In genomic region chr4:105698607-105699006, GRCh38 we compare ENCODE assay signal across 30 cellular contexts.
"Had no signal": no experiment of that assay in that cellular context is flagged by ENCODE, and none has a peak within 500 bp of the region (broad histone marks: within the 10 kb centered on the region; RNA-seq: fewer than 3 reads in every experiment).

No MANE protein-coding gene starts in this region.

- H3K36me3 ChIP-seq: prostate gland had no signal

- H3K27ac ChIP-seq: left ventricle myocardium inferior, pancreas, prostate gland, sigmoid colon, spleen, suprapubic skin, thoracic aorta, tibial artery, upper lobe of right lung had no signal

- H3K36me3 Mint-ChIP-seq: natural killer cell had no signal

- H3K4me3 ChIP-seq: left ventricle myocardium inferior, lung, pancreas, prostate gland, sigmoid colon, spleen, suprapubic skin, thoracic aorta, tibial artery, upper lobe of right lung had no signal

- H3K27me3 ChIP-seq: pancreas, sigmoid colon, spleen, suprapubic skin, tibial artery, upper lobe of right lung had no signal

- ATAC-seq: left cardiac atrium; natural killer cell; right cardiac atrium; stimulated activated effector memory CD8-positive, alpha-beta T cell treated with anti-CD3 and anti-CD28 coated beads, Interleukin-12 subunit alpha, Interleukin-12 subunit beta, amount 100 ng/mL, for 72 hours; upper lobe of right lung had no signal

- DNase-seq: hippocampal formation; kidney glomerular epithelial cell; left cardiac atrium; left ventricle myocardium inferior; mesendoderm; naive B cell; natural killer cell; nucleus accumbens; pancreas; posterior cingulate gyrus; retina; right cardiac atrium; sigmoid colon; small intestine; spleen; stimulated activated CD4-positive, alpha-beta T cell treated with anti-CD3 and anti-CD28 coated beads, Interleukin-4, amount 100 ng/mL, for 24 hours; stimulated activated naive CD4-positive, alpha-beta T cell; tibial artery; trophoblast cell; upper lobe of right lung had no signal

- FAIRE-seq: keratinocyte, pancreas, small intestine, urothelium cell line had no signal

- H3K4me1 Mint-ChIP-seq: mesothelial cell of epicardium, neural crest cell had no signal

- H3K4me3 Mint-ChIP-seq: mesothelial cell of epicardium; naive B cell; natural killer cell; neural crest cell; stimulated activated effector memory CD8-positive, alpha-beta T cell treated with anti-CD3 and anti-CD28 coated beads, Interleukin-12 subunit alpha, Interleukin-12 subunit beta, amount 100 ng/mL, for 72 hours; stimulated activated naive CD8-positive, alpha-beta T cell treated with anti-CD3 and anti-CD28 coated beads, Interleukin-15, Interleukin-2, amounts not matched to agents 100 ng/mL and 50 ng/mL, for 24 hours had no signal

- H3K27me3 Mint-ChIP-seq: naive B cell; stimulated activated naive CD8-positive, alpha-beta T cell treated with anti-CD3 and anti-CD28 coated beads, Interleukin-15, Interleukin-2, amounts not matched to agents 100 ng/mL and 50 ng/mL, for 24 hours had no signal

- H3K9me3 ChIP-seq: left ventricle myocardium inferior, pancreas, prostate gland, sigmoid colon, spleen, suprapubic skin, thoracic aorta, tibial artery, upper lobe of right lung had no signal

- H3K4me1 ChIP-seq: left ventricle myocardium inferior, prostate gland, sigmoid colon, suprapubic skin, upper lobe of right lung had no signal

- H3K9me3 Mint-ChIP-seq: mesothelial cell of epicardium; naive B cell; natural killer cell; neural crest cell; stimulated activated effector memory CD8-positive, alpha-beta T cell treated with anti-CD3 and anti-CD28 coated beads, Interleukin-12 subunit alpha, Interleukin-12 subunit beta, amount 100 ng/mL, for 72 hours; stimulated activated naive CD8-positive, alpha-beta T cell treated with anti-CD3 and anti-CD28 coated beads, Interleukin-15, Interleukin-2, amounts not matched to agents 100 ng/mL and 50 ng/mL, for 24 hours had no signal

- H3K27ac Mint-ChIP-seq: mesothelial cell of epicardium; naive B cell; natural killer cell; stimulated activated effector memory CD8-positive, alpha-beta T cell treated with anti-CD3 and anti-CD28 coated beads, Interleukin-12 subunit alpha, Interleukin-12 subunit beta, amount 100 ng/mL, for 72 hours; stimulated activated naive CD8-positive, alpha-beta T cell treated with anti-CD3 and anti-CD28 coated beads, Interleukin-15, Interleukin-2, amounts not matched to agents 100 ng/mL and 50 ng/mL, for 24 hours had no signal
